Comparison of ENCODE assay signal across 30 cellular contexts in the genomic region with DNA sequence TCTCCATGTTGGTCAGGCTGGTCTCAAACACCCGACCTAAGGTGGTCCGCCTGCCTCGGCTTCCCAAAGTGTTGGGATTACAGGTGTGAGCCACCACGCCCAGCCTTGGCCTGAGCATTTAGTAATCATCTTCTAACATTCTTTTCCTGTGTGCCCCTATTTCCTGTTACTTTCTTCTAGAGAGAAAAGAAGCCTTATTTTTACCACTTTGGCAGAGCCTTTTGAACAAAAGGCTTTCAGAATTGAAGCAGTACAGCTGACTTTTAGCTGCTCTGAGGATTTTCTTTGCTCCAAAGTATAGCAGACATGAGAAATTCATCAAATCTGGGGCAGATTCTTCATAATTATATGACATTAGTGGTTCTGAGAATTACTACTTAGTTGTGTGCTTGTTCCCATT.
"Had no signal": no experiment of that assay in that cellular context is flagged by ENCODE, and none has a peak within 500 bp of the region (broad histone marks: within the 10 kb centered on the region; RNA-seq: fewer than 3 reads in every experiment).

No MANE protein-coding gene starts in this region.

- H3K27me3 Mint-ChIP-seq: activated CD4-positive, alpha-beta memory T cell treated with anti-CD3 and anti-CD28 coated beads, Interleukin-2, amount 10 ng/mL, durations not matched to agents 7 days and 5 days; activated CD8-positive, alpha-beta memory T cell treated with anti-CD3 and anti-CD28 coated beads, Interleukin-2, amount 10 ng/mL, durations not matched to agents 7 days and 5 days; activated naive CD8-positive, alpha-beta T cell treated with anti-CD3 and anti-CD28 coated beads, Interleukin-2, amount 10 ng/mL, durations not matched to agents 7 days and 5 days; effector memory CD8-positive, alpha-beta T cell; naive B cell had no signal

- H3K4me3 ChIP-seq: coronary artery, heart left ventricle, pancreas, prostate gland, sigmoid colon, stomach, thyroid gland, upper lobe of left lung, vagina had no signal

- H3K27ac Mint-ChIP-seq: activated CD4-positive, alpha-beta memory T cell treated with anti-CD3 and anti-CD28 coated beads, Interleukin-2, amount 10 ng/mL, durations not matched to agents 7 days and 5 days; activated CD8-positive, alpha-beta memory T cell treated with anti-CD3 and anti-CD28 coated beads, Interleukin-2, amount 10 ng/mL, durations not matched to agents 7 days and 5 days; activated naive CD8-positive, alpha-beta T cell treated with anti-CD3 and anti-CD28 coated beads, Interleukin-2, amount 10 ng/mL, durations not matched to agents 7 days and 5 days; effector memory CD8-positive, alpha-beta T cell; immature natural killer cell; mesothelial cell of epicardium; naive B cell; stimulated activated effector memory CD8-positive, alpha-beta T cell treated with anti-CD3 and anti-CD28 coated beads, Interleukin-12 subunit alpha, Interleukin-12 subunit beta, amount 100 ng/mL, for 72 hours had no signal

- ATAC-seq: activated CD8-positive, alpha-beta memory T cell treated with anti-CD3 and anti-CD28 coated beads, Interleukin-2, amount 10 ng/mL, durations not matched to agents 7 days and 5 days; effector memory CD8-positive, alpha-beta T cell; foreskin keratinocyte; heart left ventricle; pancreas; stimulated activated effector memory CD8-positive, alpha-beta T cell treated with anti-CD3 and anti-CD28 coated beads, Interleukin-12 subunit alpha, Interleukin-12 subunit beta, amount 100 ng/mL, for 72 hours had no signal

- H3K9me3 Mint-ChIP-seq: activated CD4-positive, alpha-beta memory T cell treated with anti-CD3 and anti-CD28 coated beads, Interleukin-2, amount 10 ng/mL, durations not matched to agents 7 days and 5 days; activated naive CD8-positive, alpha-beta T cell treated with anti-CD3 and anti-CD28 coated beads, Interleukin-2, amount 10 ng/mL, durations not matched to agents 7 days and 5 days; effector memory CD8-positive, alpha-beta T cell; immature natural killer cell; mesothelial cell of epicardium; naive B cell; neural crest cell; stimulated activated effector memory CD8-positive, alpha-beta T cell treated with anti-CD3 and anti-CD28 coated beads, Interleukin-12 subunit alpha, Interleukin-12 subunit beta, amount 100 ng/mL, for 72 hours had no signal

- H3K27me3 ChIP-seq: brain microvascular endothelial cell, foreskin keratinocyte, heart left ventricle, pancreas, sigmoid colon, stomach, thyroid gland, upper lobe of left lung, vagina had no signal

- H3K36me3 ChIP-seq: pancreas, prostate gland had no signal

- H3K9me3 ChIP-seq: heart left ventricle, pancreas, prostate gland, sigmoid colon, stomach, thyroid gland, upper lobe of left lung, vagina had no signal

- H3K4me1 ChIP-seq: foreskin keratinocyte, pancreas, prostate gland, stomach, vagina had no signal

- H3K4me1 Mint-ChIP-seq: mesothelial cell of epicardium; naive B cell; neural crest cell; stimulated activated effector memory CD8-positive, alpha-beta T cell treated with anti-CD3 and anti-CD28 coated beads, Interleukin-12 subunit alpha, Interleukin-12 subunit beta, amount 100 ng/mL, for 72 hours had no signal

- H3K27ac ChIP-seq: brain microvascular endothelial cell, coronary artery, foreskin keratinocyte, heart left ventricle, pancreas, prostate gland, sigmoid colon, stomach, thyroid gland, upper lobe of left lung, vagina had no signal

- DNase-seq: activated CD4-positive, alpha-beta memory T cell treated with anti-CD3 and anti-CD28 coated beads, Interleukin-2, amount 10 ng/mL, durations not matched to agents 7 days and 5 days; activated CD4-positive, alpha-beta T cell treated with anti-CD3 and anti-CD28 coated beads for 48 hours; activated CD4-positive, CD25-positive, alpha-beta regulatory T cell; activated CD8-positive, alpha-beta memory T cell treated with anti-CD3 and anti-CD28 coated beads, Interleukin-2, amount 10 ng/mL, durations not matched to agents 7 days and 5 days; activated effector memory CD4-positive, alpha-beta T cell treated with Interleukin-2 at 50 U/mL for 16 hours; activated naive CD8-positive, alpha-beta T cell treated with anti-CD3 and anti-CD28 coated beads, Interleukin-2, amount 10 ng/mL, durations not matched to agents 7 days and 5 days; amniotic stem cell; brain microvascular endothelial cell; effector memory CD8-positive, alpha-beta T cell; foreskin keratinocyte; heart left ventricle; hypothalamus; immature natural killer cell; kidney; naive B cell; nucleus accumbens; pancreas; sigmoid colon; small intestine; stimulated activated CD4-positive, alpha-beta T cell treated with anti-CD3 and anti-CD28 coated beads, Interleukin-4, amount 100 ng/mL, for 24 hours; stomach; T-helper 1 cell; thyroid gland; upper lobe of left lung had no signal

- H3K4me3 Mint-ChIP-seq: activated CD4-positive, alpha-beta memory T cell treated with anti-CD3 and anti-CD28 coated beads, Interleukin-2, amount 10 ng/mL, durations not matched to agents 7 days and 5 days; activated CD8-positive, alpha-beta memory T cell treated with anti-CD3 and anti-CD28 coated beads, Interleukin-2, amount 10 ng/mL, durations not matched to agents 7 days and 5 days; activated naive CD8-positive, alpha-beta T cell treated with anti-CD3 and anti-CD28 coated beads, Interleukin-2, amount 10 ng/mL, durations not matched to agents 7 days and 5 days; effector memory CD8-positive, alpha-beta T cell; immature natural killer cell; mesothelial cell of epicardium; naive B cell; neural crest cell; stimulated activated effector memory CD8-positive, alpha-beta T cell treated with anti-CD3 and anti-CD28 coated beads, Interleukin-12 subunit alpha, Interleukin-12 subunit beta, amount 100 ng/mL, for 72 hours had no signal
